Comparison of ENCODE assay signal across 8 cellular contexts in genomic region chr11:122883682-122883981, GRCh38. TPM values are rescaled to one million over a fixed set of nuclear protein-coding genes. Genes with fewer than 3 reads are reported as not detected.
DNase-seq lines count a peak whose midpoint lies in the region; ATAC-seq lines count a peak whose summit lies in the region.

No MANE protein-coding gene starts in this region.

- ATAC-seq in HG02938 (IDR thresholded peaks at IDR 0.05; ENCODE audit: unreplicated experiment) (peak; percentile 5), HG03571 (IDR thresholded peaks at IDR 0.05; ENCODE audit: unreplicated experiment) (no peak)

- H3K4me1 Mint-ChIP-seq in activated naive CD8-positive, alpha-beta T cell treated with anti-CD3 and anti-CD28 coated beads for 36 hours: peaks cover 25% of the 10 kb centered on the region

- peaks cover 6% of the 10 kb centered on the region for H3K36me3 Mint-ChIP-seq in activated naive CD8-positive, alpha-beta T cell treated with anti-CD3 and anti-CD28 coated beads for 36 hours

- H3K4me3 ChIP-seq in iPS-11a (ENCODE audit: low read depth, low read length): peak overlapping the region; percentile 57

- H3K9me3 Mint-ChIP-seq in activated naive CD8-positive, alpha-beta T cell treated with anti-CD3 and anti-CD28 coated beads for 36 hours: no peaks in the 10 kb centered on the region

- no peak for DNase-seq in activated naive CD8-positive, alpha-beta T cell treated with anti-CD3 and anti-CD28 coated beads for 36 hours
- DNase-seq in smooth muscle cell of the brain vasculature (ENCODE audit: low read depth, low spot score): peak; percentile 77
- no peak for DNase-seq in midbrain (lab: John Stamatoyannopoulos, UW)
- no peak for DNase-seq in NCI-H146 treated with DMSO at 0.1 percent for 48 hours (lab: John Stamatoyannopoulos, UW; ENCODE audit: unreplicated experiment)
- DNase-seq in stimulated activated CD4-positive, alpha-beta T cell treated with anti-CD3 and anti-CD28 coated beads, Interleukin-4, amount 100 ng/mL, for 24 hours: no peak

- peak overlapping the region; percentile 86 for H3K4me3 Mint-ChIP-seq in activated naive CD8-positive, alpha-beta T cell treated with anti-CD3 and anti-CD28 coated beads for 36 hours

- H3K27ac Mint-ChIP-seq in activated naive CD8-positive, alpha-beta T cell treated with anti-CD3 and anti-CD28 coated beads for 36 hours: peak overlapping the region; percentile 85

- no peaks in the 10 kb centered on the region for H3K27me3 Mint-ChIP-seq in activated naive CD8-positive, alpha-beta T cell treated with anti-CD3 and anti-CD28 coated beads for 36 hours

RNA-seq across cellular contexts. Expression of gene JHY, which starts 1.1 kb away (rescaled TPM):
- 1 to 10 TPM; 3.1 to 3.2 TPM for total RNA-seq in activated naive CD8-positive, alpha-beta T cell treated with anti-CD3 and anti-CD28 coated beads for 36 hours

RNA-seq across cellular contexts. Expression of gene CRTAM, which starts 45.3 kb away (rescaled TPM):
- 10 to 100 TPM; 21.9 to 22.3 TPM for total RNA-seq in activated naive CD8-positive, alpha-beta T cell treated with anti-CD3 and anti-CD28 coated beads for 36 hours
